In the genomic region with DNA sequence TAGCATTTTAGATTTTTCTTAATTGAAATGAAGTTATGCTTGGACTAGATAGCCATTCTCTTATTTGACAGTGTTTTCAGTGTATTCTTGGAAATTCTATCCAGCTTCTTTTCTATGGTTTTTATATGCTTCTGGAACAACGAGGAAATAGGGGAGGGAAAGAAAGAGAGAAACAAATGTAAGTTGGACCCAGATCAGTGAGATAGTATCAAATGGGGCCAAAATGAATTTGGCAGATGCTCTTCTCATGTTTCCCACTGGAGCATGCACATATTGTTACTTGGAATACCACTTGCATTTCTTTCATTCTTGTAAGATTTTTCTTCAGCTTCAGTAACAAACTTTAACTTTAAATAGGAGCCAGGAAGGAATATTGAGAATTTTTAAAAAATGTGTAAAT, we compare ENCODE assay signal across 20 cellular contexts.
"Had no signal": no experiment of that assay in that cellular context is flagged by ENCODE, and none has a peak within 500 bp of the region (broad histone marks: within the 10 kb centered on the region; RNA-seq: fewer than 3 reads in every experiment).

No MANE protein-coding gene starts in this region.

- H3K4me3 ChIP-seq: coronary artery, gastrocnemius medialis, left ventricle myocardium inferior, pancreas, thyroid gland, upper lobe of right lung had no signal

- H3K4me1 ChIP-seq: thyroid gland had no signal

- H3K36me3 ChIP-seq: gastrocnemius medialis, left ventricle myocardium inferior, pancreas, thyroid gland, upper lobe of right lung had no signal

- DNase-seq: activated CD4-positive, alpha-beta T cell treated with anti-CD3 and anti-CD28 coated beads, Interleukin-2, amount 10 ng/mL, durations not matched to agents 7 days and 5 days; activated CD4-positive, CD25-positive, alpha-beta regulatory T cell treated with anti-CD3 and anti-CD28 coated beads, Interleukin-2, amount 50 U/mL, for 72 hours; activated gamma-delta T cell treated with Interleukin-2 at 50 U/mL for 16 hours; activated T-cell treated with anti-CD3 and anti-CD28 coated beads, Interleukin-2, amount 50 U/mL, for 1 hour; aorta; endodermal cell; gastrocnemius medialis; hypothalamus; left ventricle myocardium inferior; naive thymus-derived CD8-positive, alpha-beta T cell; pancreas; right cardiac atrium; stimulated activated CD4-positive, alpha-beta T cell treated with anti-CD3 and anti-CD28 coated beads, Interleukin-12 subunit alpha, Interleukin-12 subunit beta, amount 100 ng/mL, for 4 hours; substantia nigra; T-cell; thyroid gland; upper lobe of right lung had no signal

- H3K9me3 ChIP-seq: gastrocnemius medialis, pancreas, thyroid gland, upper lobe of right lung had no signal

- H3K27ac ChIP-seq: coronary artery, epithelial cell of prostate, gastrocnemius medialis, left ventricle myocardium inferior, pancreas, thyroid gland, upper lobe of right lung, VCaP had no signal

- H3K27me3 ChIP-seq: gastrocnemius medialis, pancreas, thyroid gland, upper lobe of right lung had no signal

- ATAC-seq: gastrocnemius medialis; naive thymus-derived CD8-positive, alpha-beta T cell; pancreas; right cardiac atrium; T-cell; upper lobe of right lung had no signal
